In genomic region chr19:36032251-36033104, GRCh38 we compare ENCODE assay signal across 8 cellular contexts. TPM values are rescaled to one million over a fixed set of nuclear protein-coding genes. Genes with fewer than 3 reads are reported as not detected.
DNase-seq lines count a peak whose midpoint lies in the region; ATAC-seq and TF ChIP-seq lines count a peak whose summit lies in the region.

A gene with protein sequence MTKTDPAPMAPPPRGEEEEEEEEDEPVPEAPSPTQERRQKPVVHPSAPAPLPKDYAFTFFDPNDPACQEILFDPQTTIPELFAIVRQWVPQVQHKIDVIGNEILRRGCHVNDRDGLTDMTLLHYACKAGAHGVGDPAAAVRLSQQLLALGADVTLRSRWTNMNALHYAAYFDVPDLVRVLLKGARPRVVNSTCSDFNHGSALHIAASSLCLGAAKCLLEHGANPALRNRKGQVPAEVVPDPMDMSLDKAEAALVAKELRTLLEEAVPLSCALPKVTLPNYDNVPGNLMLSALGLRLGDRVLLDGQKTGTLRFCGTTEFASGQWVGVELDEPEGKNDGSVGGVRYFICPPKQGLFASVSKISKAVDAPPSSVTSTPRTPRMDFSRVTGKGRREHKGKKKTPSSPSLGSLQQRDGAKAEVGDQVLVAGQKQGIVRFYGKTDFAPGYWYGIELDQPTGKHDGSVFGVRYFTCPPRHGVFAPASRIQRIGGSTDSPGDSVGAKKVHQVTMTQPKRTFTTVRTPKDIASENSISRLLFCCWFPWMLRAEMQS (minus strand): TSS chr19:36032873. CDS start chr19:36032357, 516 bp downstream.

- H3K27me3 ChIP-seq in naive thymus-derived CD4-positive, alpha-beta T cell (ENCODE audit: control insufficient read depth in 2 of 2, insufficient read depth in 2 of 2, low read length in 2 of 2) = no peaks in the 10 kb centered on the region
- H3K27me3 ChIP-seq in subcutaneous abdominal adipose tissue (ENCODE audit: control insufficient read depth in 5 of 5, insufficient read depth in 4 of 5, low read length in 5 of 5) = no peaks in the 10 kb centered on the region

- peaks cover 0 to 27% (median 21%) of the 10 kb centered on the region in 5 donors for H3K36me3 Mint-ChIP-seq in naive thymus-derived CD4-positive, alpha-beta T cell

- no peak within 1 kb of the TSS for H3K27ac ChIP-seq in naive thymus-derived CD4-positive, alpha-beta T cell (ENCODE audit: low read depth, low read length)
- peak within 1 kb of the TSS; percentile 29 for H3K27ac ChIP-seq in subcutaneous abdominal adipose tissue (ENCODE audit: low read depth, low read length)

- peaks cover 0 to 4% (median 0%) of the 10 kb centered on the region in 5 donors for H3K27me3 Mint-ChIP-seq in naive thymus-derived CD4-positive, alpha-beta T cell

- peak within 1 kb of the TSS in 1 of 5 donors; percentile 56 for H3K9ac ChIP-seq in subcutaneous abdominal adipose tissue (ENCODE audit: low read length in 5 of 5)

- no peak for TF ChIP-seq CTCF in fibroblast of villous mesenchyme (IDR thresholded peaks at IDR 0.05; ENCODE audit: insufficient read depth, low read depth, low read length)

- peak; percentile 59 for DNase-seq in DMS114 treated with DMSO at 0.1 percent for 48 hours (lab: John Stamatoyannopoulos, UW; ENCODE audit: unreplicated experiment)
- peak; percentile 17 for DNase-seq in NCI-H2029 treated with DMSO at 0.1 percent for 48 hours (lab: John Stamatoyannopoulos, UW)
- DNase-seq in activated T-helper 1 cell treated with Interleukin-2 at 50 U/mL for 16 hours (ENCODE audit: low read depth) = peak; percentile 23
- peak; percentile 60 for DNase-seq in fibroblast of villous mesenchyme (ENCODE audit: low read depth)
- peak in 6 of 9 donors; percentile 20 to 58 (median 26) for DNase-seq in naive thymus-derived CD4-positive, alpha-beta T cell

- H3K4me1 Mint-ChIP-seq in naive thymus-derived CD4-positive, alpha-beta T cell = peaks cover 22 to 51% (median 40%) of the 10 kb centered on the region in 7 donors

- intact Hi-C loops in naive thymus-derived CD4-positive, alpha-beta T cell (cut with micrococcal nuclease) = no loop called here

- H3K4me1 ChIP-seq in naive thymus-derived CD4-positive, alpha-beta T cell (ENCODE audit: control insufficient read depth in 2 of 2, insufficient read depth in 2 of 2, low read length in 2 of 2) = peaks cover 4 to 22% of the 10 kb centered on the region in 2 donors
- H3K4me1 ChIP-seq in subcutaneous abdominal adipose tissue (ENCODE audit: control insufficient read depth in 5 of 5, insufficient read depth in 5 of 5, low read length in 5 of 5) = peaks cover 0 to 24% (median 16%) of the 10 kb centered on the region in 5 donors

- H3K9me3 ChIP-seq in naive thymus-derived CD4-positive, alpha-beta T cell (ENCODE audit: control insufficient read depth in 2 of 3, low read length in 3 of 3) = no peaks in the 10 kb centered on the region
- no peaks in the 10 kb centered on the region for H3K9me3 ChIP-seq in subcutaneous abdominal adipose tissue (ENCODE audit: control insufficient read depth in 5 of 5, low read length in 5 of 5)

- CTCF ChIA-PET in naive thymus-derived CD4-positive, alpha-beta T cell (lab: Charles Lee) = no interaction called here

- H3K4me3 Mint-ChIP-seq in naive thymus-derived CD4-positive, alpha-beta T cell = peak within 1 kb of the TSS; percentile 32 to 81 (median 70)

- no peaks in the 10 kb centered on the region for H3K9me3 Mint-ChIP-seq in naive thymus-derived CD4-positive, alpha-beta T cell

- H3K36me3 ChIP-seq in naive thymus-derived CD4-positive, alpha-beta T cell (ENCODE audit: control insufficient read depth in 2 of 3, insufficient read depth in 3 of 3, low read length in 3 of 3) = peaks cover 0 to 4% (median 0%) of the 10 kb centered on the region in 3 experiments
- H3K36me3 ChIP-seq in subcutaneous abdominal adipose tissue (ENCODE audit: control insufficient read depth in 5 of 5, insufficient read depth in 5 of 5, low read length in 5 of 5) = peaks cover 0 to 12% (median 8%) of the 10 kb centered on the region in 5 donors

- peak within 1 kb of the TSS; percentile 85 for H3K4me3 ChIP-seq in fibroblast of villous mesenchyme (ENCODE audit: low read depth, low read length)
- H3K4me3 ChIP-seq in naive thymus-derived CD4-positive, alpha-beta T cell (ENCODE audit: low read length) = peak within 1 kb of the TSS; percentile 20
- H3K4me3 ChIP-seq in subcutaneous abdominal adipose tissue (ENCODE audit: low read depth in 1 of 5, low read length in 5 of 5) = peak within 1 kb of the TSS; percentile 28 to 62 (median 50)

- peak; percentile 47 for ATAC-seq in naive thymus-derived CD4-positive, alpha-beta T cell
- ATAC-seq in GM19351 (IDR thresholded peaks at IDR 0.05; ENCODE audit: unreplicated experiment) = no peak
- no peak for ATAC-seq in GM21381 (IDR thresholded peaks at IDR 0.05; ENCODE audit: unreplicated experiment)

- POLR2A ChIA-PET in naive thymus-derived CD4-positive, alpha-beta T cell (lab: Charles Lee) = no interaction called here

- peak within 1 kb of the TSS in 3 of 9 donors; percentile 46 to 75 (median 61) for H3K27ac Mint-ChIP-seq in naive thymus-derived CD4-positive, alpha-beta T cell

RNA-seq across cellular contexts. Expression of the gene that starts here (rescaled TPM):
- total RNA-seq in fibroblast of villous mesenchyme = 16.4 and 17.3 TPM in 2 replicates
- total RNA-seq in naive thymus-derived CD4-positive, alpha-beta T cell = 1 to 10 TPM; 1.1 to 4.0 (median 3.0) TPM
- polyA plus RNA-seq in naive thymus-derived CD4-positive, alpha-beta T cell = 1 to 10 TPM; 3.1 to 5.2 TPM

Comparison
In these comparisons a context has a peak if more than half of its experiments do, and no peak if none do; other contexts are left out.
1. H3K4me3 ChIP-seq: peak in every context shown above with its lines; median percentile 85 in fibroblast of villous mesenchyme; 50 in subcutaneous abdominal adipose tissue; 20 in naive thymus-derived CD4-positive, alpha-beta T cell.